10 cellular contexts compared by ENCODE assay signal in the genomic region with DNA sequence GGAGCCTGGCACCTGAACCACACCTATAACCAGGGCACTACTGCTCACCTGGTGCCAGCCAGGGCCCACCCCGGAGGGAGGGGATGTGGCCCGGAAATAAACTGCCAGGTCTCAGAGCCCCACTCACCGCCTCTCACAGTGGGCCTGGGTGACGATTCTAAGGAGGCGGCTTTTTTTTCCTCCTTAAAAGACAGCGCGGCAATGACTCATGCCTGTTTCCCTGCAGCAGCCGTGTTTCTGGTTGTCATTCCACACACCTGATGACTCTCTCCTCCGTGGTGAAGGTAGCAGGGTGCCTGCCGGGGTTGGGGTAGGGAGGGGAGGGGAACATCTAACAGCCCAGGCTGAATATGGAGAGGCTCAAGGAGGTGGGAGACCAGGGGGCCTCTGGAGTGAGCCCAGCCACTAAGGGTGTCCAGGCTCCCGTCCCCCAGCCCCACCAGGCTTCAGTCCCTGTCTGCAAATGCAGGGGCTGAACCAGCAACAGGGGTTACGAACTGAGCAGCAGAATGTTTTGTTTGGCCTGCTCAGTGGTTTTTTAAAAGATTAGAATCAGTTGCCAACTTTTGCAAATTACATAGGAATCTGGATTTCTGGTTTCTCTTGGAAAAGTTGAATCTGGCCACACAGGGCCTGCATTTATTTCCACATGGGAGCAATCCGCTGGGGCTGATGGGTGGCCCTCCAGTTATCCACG.
"Had no signal": no experiment of that assay in that cellular context is flagged by ENCODE, and none has a peak within 500 bp of the region (broad histone marks: within the 10 kb centered on the region; RNA-seq: fewer than 3 reads in every experiment).

No MANE protein-coding gene starts in this region.

- H3K9me3 ChIP-seq: left lung, pancreas had no signal

- H3K36me3 ChIP-seq: left lung, pancreas had no signal

- ATAC-seq: left lung, pancreas had no signal

- H3K27me3 ChIP-seq: pancreas had no signal

- H3K4me3 ChIP-seq: left lung, pancreas had no signal

- H3K4me1 ChIP-seq: left lung, pancreas had no signal

- H3K27ac ChIP-seq: left lung, pancreas had no signal

- DNase-seq: activated CD4-positive, alpha-beta T cell treated with anti-CD3 and anti-CD28 coated beads, Interleukin-2, amount 10 ng/mL, durations not matched to agents 7 days and 5 days; activated naive CD8-positive, alpha-beta T cell treated with anti-CD3 and anti-CD28 coated beads for 36 hours; hippocampal formation; kidney; left lung; mammary epithelial cell; pancreas; stimulated activated CD4-positive, alpha-beta T cell treated with anti-CD3 and anti-CD28 coated beads, Interleukin-12 subunit alpha, Interleukin-12 subunit beta, amount 100 ng/mL, for 4 hours; stimulated activated CD4-positive, alpha-beta T cell treated with anti-CD3 and anti-CD28 coated beads, Interleukin-2, amount 100 ng/mL, for 24 hours; T-helper 9 cell had no signal
